13 cellular contexts compared by ENCODE assay signal in genomic region chr22:18062421-18062820, GRCh38.
"Had no signal": no experiment of that assay in that cellular context is flagged by ENCODE, and none has a peak within 500 bp of the region (broad histone marks: within the 10 kb centered on the region; RNA-seq: fewer than 3 reads in every experiment).

No MANE protein-coding gene starts in this region.

- H3K27ac ChIP-seq: coronary artery, neural progenitor cell, parathyroid adenoma, thyroid gland had no signal

- H3K4me3 Mint-ChIP-seq: activated CD4-positive, alpha-beta T cell treated with anti-CD3 and anti-CD28 coated beads for 36 hours; activated CD8-positive, alpha-beta T cell treated with anti-CD3 and anti-CD28 coated beads for 36 hours; activated naive CD4-positive, alpha-beta T cell treated with anti-CD3 and anti-CD28 coated beads for 36 hours; activated T-helper 1 cell treated with anti-CD3 and anti-CD28 coated beads, Interleukin-12 subunit alpha, Interleukin-12 subunit beta, Interleukin-2, Interleukin-4 antibody, amounts not matched to agents 30 ng/mL and 10 ng/mL and 1 ng/mL, durations not matched to agents 14 hours and 24 hours and 36 hours; neural progenitor cell; T-helper 2 cell treated with Interferon-gamma antibody and Interleukin-4, amounts not matched to agents 5 μg/mL and 100 μg/mL, for 36 hours had no signal

- H3K36me3 ChIP-seq: neural progenitor cell, thyroid gland had no signal

- H3K27ac Mint-ChIP-seq: activated CD4-positive, alpha-beta T cell treated with anti-CD3 and anti-CD28 coated beads for 36 hours; activated CD8-positive, alpha-beta T cell treated with anti-CD3 and anti-CD28 coated beads for 36 hours; activated naive CD4-positive, alpha-beta T cell treated with anti-CD3 and anti-CD28 coated beads for 36 hours; activated T-helper 1 cell treated with anti-CD3 and anti-CD28 coated beads, Interleukin-12 subunit alpha, Interleukin-12 subunit beta, Interleukin-2, Interleukin-4 antibody, amounts not matched to agents 30 ng/mL and 10 ng/mL and 1 ng/mL, durations not matched to agents 14 hours and 24 hours and 36 hours; T-helper 2 cell treated with Interferon-gamma antibody and Interleukin-4, amounts not matched to agents 5 μg/mL and 100 μg/mL, for 36 hours had no signal

- H3K4me1 ChIP-seq: neural progenitor cell, parathyroid adenoma had no signal

- H3K4me1 Mint-ChIP-seq: activated CD4-positive, alpha-beta T cell treated with anti-CD3 and anti-CD28 coated beads for 36 hours had no signal

- DNase-seq: activated CD4-positive, alpha-beta T cell treated with anti-CD3 and anti-CD28 coated beads for 36 hours; activated CD8-positive, alpha-beta memory T cell treated with anti-CD3 and anti-CD28 coated beads, Interleukin-2, amount 50 U/mL, for 4 hours; activated CD8-positive, alpha-beta T cell treated with anti-CD3 and anti-CD28 coated beads for 36 hours; activated naive CD4-positive, alpha-beta T cell treated with anti-CD3 and anti-CD28 coated beads for 36 hours; effector CD4-positive, alpha-beta T cell; left cardiac atrium; retina had no signal

- H3K79me2 ChIP-seq: parathyroid adenoma had no signal

- H3K27me3 ChIP-seq: neural progenitor cell, thyroid gland had no signal

- H3K4me2 ChIP-seq: neural progenitor cell had no signal

- H3K4me3 ChIP-seq: coronary artery, neural progenitor cell, thyroid gland had no signal

- H3K9ac ChIP-seq: neural progenitor cell, parathyroid adenoma had no signal

- H3K36me3 Mint-ChIP-seq: neural progenitor cell had no signal

- ATAC-seq: activated CD4-positive, alpha-beta T cell treated with anti-CD3 and anti-CD28 coated beads for 36 hours; activated CD8-positive, alpha-beta T cell treated with anti-CD3 and anti-CD28 coated beads for 36 hours; left cardiac atrium had no signal

- H3K9me3 ChIP-seq: thyroid gland had no signal

- H2AFZ ChIP-seq: neural progenitor cell, parathyroid adenoma had no signal

- H3K9me3 Mint-ChIP-seq: activated CD8-positive, alpha-beta T cell treated with anti-CD3 and anti-CD28 coated beads for 36 hours; activated naive CD4-positive, alpha-beta T cell treated with anti-CD3 and anti-CD28 coated beads for 36 hours; activated T-helper 1 cell treated with anti-CD3 and anti-CD28 coated beads, Interleukin-12 subunit alpha, Interleukin-12 subunit beta, Interleukin-2, Interleukin-4 antibody, amounts not matched to agents 30 ng/mL and 10 ng/mL and 1 ng/mL, durations not matched to agents 14 hours and 24 hours and 36 hours; neural progenitor cell; T-helper 2 cell treated with Interferon-gamma antibody and Interleukin-4, amounts not matched to agents 5 μg/mL and 100 μg/mL, for 36 hours had no signal
